In genomic region chr6:2877057-2877882, GRCh38 we compare ENCODE assay signal across 8 cellular contexts. TPM values are rescaled to one million over a fixed set of nuclear protein-coding genes. Genes with fewer than 3 reads are reported as not detected.
DNase-seq lines count a peak whose midpoint lies in the region; ATAC-seq and TF ChIP-seq lines count a peak whose summit lies in the region.

No MANE protein-coding gene starts in this region.

- peak overlapping the region; percentile 86 for H3K4me3 Mint-ChIP-seq in activated T-helper 2 cell treated with anti-CD3 and anti-CD28 coated beads, Interferon-gamma antibody, Interleukin-2, Interleukin-4, amounts not matched to agents 10 μg/mL and 5 μg/mL and 100 μg/mL, durations not matched to agents 14 hours and 24 hours and 36 hours (ENCODE audit: low read depth)

- peaks cover 11% of the 10 kb centered on the region for H3K9me3 Mint-ChIP-seq in activated T-helper 2 cell treated with anti-CD3 and anti-CD28 coated beads, Interferon-gamma antibody, Interleukin-2, Interleukin-4, amounts not matched to agents 10 μg/mL and 5 μg/mL and 100 μg/mL, durations not matched to agents 14 hours and 24 hours and 36 hours

- TF ChIP-seq CTCF in hepatocyte (IDR thresholded peaks at IDR 0.05; ENCODE audit: poor library complexity) = no peak

- ATAC-seq in HG03097 (IDR thresholded peaks at IDR 0.05; ENCODE audit: low FRiP score, unreplicated experiment) (no peak), SK-N-SH treated with all-trans-retinoic acid at 6 μM for 48 hours (no peak)

- H3K36me3 ChIP-seq in hepatocyte (replicated peaks; ENCODE audit: insufficient read depth, low read depth) = no peaks in the 10 kb centered on the region

- peaks cover 70% of the 10 kb centered on the region for H3K4me1 Mint-ChIP-seq in activated T-helper 2 cell treated with anti-CD3 and anti-CD28 coated beads, Interferon-gamma antibody, Interleukin-2, Interleukin-4, amounts not matched to agents 10 μg/mL and 5 μg/mL and 100 μg/mL, durations not matched to agents 14 hours and 24 hours and 36 hours (ENCODE audit: low read depth)

- DNase-seq in HT1080 (ENCODE audit: low read depth) = peak; percentile 88
- DNase-seq in activated T-helper 2 cell treated with anti-CD3 and anti-CD28 coated beads, Interferon-gamma antibody, Interleukin-2, Interleukin-4, amounts not matched to agents 10 μg/mL and 5 μg/mL and 100 μg/mL, durations not matched to agents 14 hours and 24 hours and 36 hours (ENCODE audit: low spot score) = no peak
- DNase-seq in hepatocyte (ENCODE audit: low spot score) = peak; percentile 57
- DNase-seq in central memory CD4-positive, alpha-beta T cell = no peak
- DNase-seq in iPS-NIHi7 (ENCODE audit: extremely low spot score) = no peak

- intact Hi-C loops in activated T-helper 2 cell treated with anti-CD3 and anti-CD28 coated beads, Interferon-gamma antibody, Interleukin-2, Interleukin-4, amounts not matched to agents 10 μg/mL and 5 μg/mL and 100 μg/mL, durations not matched to agents 14 hours and 24 hours and 36 hours (cut with micrococcal nuclease) = no loop called here

- H3K27me3 Mint-ChIP-seq in activated T-helper 2 cell treated with anti-CD3 and anti-CD28 coated beads, Interferon-gamma antibody, Interleukin-2, Interleukin-4, amounts not matched to agents 10 μg/mL and 5 μg/mL and 100 μg/mL, durations not matched to agents 14 hours and 24 hours and 36 hours (ENCODE audit: low read depth) = no peaks in the 10 kb centered on the region

- H3K4me1 ChIP-seq in hepatocyte (ENCODE audit: insufficient read depth) = peaks cover 24% of the 10 kb centered on the region

- peak overlapping the region; percentile 99 for H3K27ac Mint-ChIP-seq in activated T-helper 2 cell treated with anti-CD3 and anti-CD28 coated beads, Interferon-gamma antibody, Interleukin-2, Interleukin-4, amounts not matched to agents 10 μg/mL and 5 μg/mL and 100 μg/mL, durations not matched to agents 14 hours and 24 hours and 36 hours

- WGBS in hepatocyte (ENCODE audit: low lambda C conversion rate, missing lambda C conversion rate) = 60% methylated on average over 13 of the region's 13 CpGs

- no peak overlapping the region for H3K4me3 ChIP-seq in hepatocyte
- no peak overlapping the region for H3K4me3 ChIP-seq in skin epidermis

- H3K36me3 Mint-ChIP-seq in activated T-helper 2 cell treated with anti-CD3 and anti-CD28 coated beads, Interferon-gamma antibody, Interleukin-2, Interleukin-4, amounts not matched to agents 10 μg/mL and 5 μg/mL and 100 μg/mL, durations not matched to agents 14 hours and 24 hours and 36 hours (ENCODE audit: low read depth) = peaks cover 41% of the 10 kb centered on the region

- H2AFZ ChIP-seq in hepatocyte = no peak overlapping the region

- no peaks in the 10 kb centered on the region for H4K20me1 ChIP-seq in hepatocyte (ENCODE audit: insufficient read depth, poor library complexity, severe bottlenecking)

- peak overlapping the region; percentile 92 for H3K4me2 ChIP-seq in hepatocyte

- H3K9me2 ChIP-seq in hepatocyte (replicated peaks; ENCODE audit: insufficient read depth) = no peaks in the 10 kb centered on the region

- no peaks in the 10 kb centered on the region for H3K9me3 ChIP-seq in hepatocyte (ENCODE audit: low read depth)

- no peaks in the 10 kb centered on the region for H3K79me2 ChIP-seq in hepatocyte

- H3K27ac ChIP-seq in hepatocyte (peak overlapping the region; percentile 80), skin epidermis (peak overlapping the region in 19 of 21 experiments; percentile 29 to 96 (median 89))

- no peaks in the 10 kb centered on the region for H3K27me3 ChIP-seq in hepatocyte

TF ChIP-seq in SK-N-SH treated with all-trans-retinoic acid at 6 μM for 48 hours, 23 proteins besides CTCF, POLR2A, EP300 and RAD21:
- TF ChIP-seq POU6F1 (CRISPR knock-in tag; IDR thresholded peaks at IDR 0.05; ENCODE audit: borderline replicate concordance, low read depth) (no peak), TCF4 (CRISPR knock-in tag; IDR thresholded peaks at IDR 0.05; ENCODE audit: borderline replicate concordance) (no peak), ZNF70 (CRISPR knock-in tag; IDR thresholded peaks at IDR 0.05) (no peak), RARB (CRISPR knock-in tag; IDR thresholded peaks at IDR 0.05) (no peak), ZNF565 (CRISPR knock-in tag; conservative IDR thresholded peaks at IDR 0.05; ENCODE audit: low read depth) (no peak), CREB5 (CRISPR knock-in tag; IDR thresholded peaks at IDR 0.05; ENCODE audit: low read depth) (no peak), BACH2 (CRISPR knock-in tag; IDR thresholded peaks at IDR 0.05; ENCODE audit: borderline replicate concordance) (no peak), GLIS3 (CRISPR knock-in tag; IDR thresholded peaks at IDR 0.05) (no peak), SNAI2 (CRISPR knock-in tag; IDR thresholded peaks at IDR 0.05) (no peak)
TF ChIP-seq in SK-N-SH treated with all-trans-retinoic acid at 6 μM for 48 hours: peak in this region for 0.

RNA-seq across cellular contexts. Expression of gene SERPINB9, which starts 25.8 kb away (rescaled TPM):
- total RNA-seq in HT1080 (2014; rRNA removed; shearing (Covaris generic)) = not detected in 2 replicates
- not detected in 2 replicates for polyA plus RNA-seq in HT1080 (2015; cell fraction: cytosol; rRNA removed)
- 0.06 TPM in 1 of 2 replicates, not detected in the other for polyA plus RNA-seq in HT1080 (2015; cell fraction: nucleus; rRNA removed)
- total RNA-seq in activated T-helper 2 cell treated with anti-CD3 and anti-CD28 coated beads, Interferon-gamma antibody, Interleukin-2, Interleukin-4, amounts not matched to agents 10 μg/mL and 5 μg/mL and 100 μg/mL, durations not matched to agents 14 hours and 24 hours and 36 hours = 120 and 123 TPM in 2 replicates
- total RNA-seq in hepatocyte = 37.2 and 51.1 TPM in 2 replicates
- 60.5 and 70.0 TPM in 2 replicates for polyA plus RNA-seq in hepatocyte

RNA-seq across cellular contexts. Expression of gene SERPINB1, which starts 35.6 kb away (rescaled TPM):
- total RNA-seq in HT1080 (2014; rRNA removed; shearing (Covaris generic)) = 1.4 and 1.8 TPM in 2 replicates
- polyA plus RNA-seq in HT1080 (2015; cell fraction: cytosol; rRNA removed) = 15.2 and 16.3 TPM in 2 replicates
- polyA plus RNA-seq in HT1080 (2015; cell fraction: nucleus; rRNA removed) = 11.7 and 12.7 TPM in 2 replicates
- total RNA-seq in activated T-helper 2 cell treated with anti-CD3 and anti-CD28 coated beads, Interferon-gamma antibody, Interleukin-2, Interleukin-4, amounts not matched to agents 10 μg/mL and 5 μg/mL and 100 μg/mL, durations not matched to agents 14 hours and 24 hours and 36 hours = 102 and 103 TPM in 2 replicates
- total RNA-seq in hepatocyte = 48.6 and 57.0 TPM in 2 replicates
- 45.9 and 56.5 TPM in 2 replicates for polyA plus RNA-seq in hepatocyte

Comparison
In these comparisons a context has a peak if more than half of its experiments do, and no peak if none do; other contexts are left out.
1. DNase-seq: peak in HT1080 (single experiment) and hepatocyte (single experiment); none in activated T-helper 2 cell treated with anti-CD3 and anti-CD28 coated beads, Interferon-gamma antibody, Interleukin-2, Interleukin-4, amounts not matched to agents 10 μg/mL and 5 μg/mL and 100 μg/mL, durations not matched to agents 14 hours and 24 hours and 36 hours (single experiment), central memory CD4-positive, alpha-beta T cell (single experiment) and iPS-NIHi7 (single experiment).
2. RNA of gene SERPINB9, which starts 25.8 kb away (total RNA-seq): 120 to 123 TPM in activated T-helper 2 cell treated with anti-CD3 and anti-CD28 coated beads, Interferon-gamma antibody, Interleukin-2, Interleukin-4, amounts not matched to agents 10 μg/mL and 5 μg/mL and 100 μg/mL, durations not matched to agents 14 hours and 24 hours and 36 hours and 37.2 to 51.1 TPM in hepatocyte; not detected in HT1080; every median in the first group is over 10 times any median in the second.
3. RNA of gene SERPINB1, which starts 35.6 kb away (total RNA-seq): 102 to 103 TPM in activated T-helper 2 cell treated with anti-CD3 and anti-CD28 coated beads, Interferon-gamma antibody, Interleukin-2, Interleukin-4, amounts not matched to agents 10 μg/mL and 5 μg/mL and 100 μg/mL, durations not matched to agents 14 hours and 24 hours and 36 hours and 48.6 to 57.0 TPM in hepatocyte; 1.4 to 1.8 TPM in HT1080; every median in the first group is over 10 times any median in the second.